In genomic region chr22:38705235-38706100, GRCh38 we compare ENCODE assay signal across 8 cellular contexts. TPM values are rescaled to one million over a fixed set of nuclear protein-coding genes. Genes with fewer than 3 reads are reported as not detected.
A peak's percentile ranks its signal among the peaks of the same experiment; 100 is the strongest.
DNase-seq lines count a peak whose midpoint lies in the region; ATAC-seq, FAIRE-seq and TF ChIP-seq lines count a peak whose summit lies in the region.

Gene GTPBP1, plus strand, starts transcription at chr22:38705944. Its CDS starts 12 bp downstream, at chr22:38705956.

- peak within 1 kb of the TSS; percentile 89 for H3K4me3 ChIP-seq in Loucy (ENCODE audit: low read length, poor library complexity, severe bottlenecking)

- peak; percentile 55 for TF ChIP-seq POLR2A in H54 (IDR thresholded peaks at IDR 0.05; ENCODE audit: low read depth, low read length)
- TF ChIP-seq POLR2A in Raji (IDR thresholded peaks at IDR 0.05; ENCODE audit: insufficient read depth, low read depth, low read length), result peak; percentile 90

- H3K4me3 Mint-ChIP-seq in natural killer cell, result peak within 1 kb of the TSS; percentile 91

- peak; percentile 98 for FAIRE-seq in H54 (lab: Jason Lieb, UNC)

- H2AFZ ChIP-seq in Loucy (ENCODE audit: low read length), result peak within 1 kb of the TSS; percentile 65

- H3K79me2 ChIP-seq in Loucy (ENCODE audit: insufficient read depth, low read length), result peaks cover 47% of the 10 kb centered on the region

- H3K4me2 ChIP-seq in Loucy (ENCODE audit: low read depth, low read length, poor library complexity, severe bottlenecking), result peak within 1 kb of the TSS; percentile 96

- DNase-seq in EL, result peak; percentile 100
- DNase-seq in H54 (ENCODE audit: insufficient read length, low spot score), result peak; percentile 90
- DNase-seq in activated T-helper 9 cell treated with anti-CD3 and anti-CD28 coated beads, Interleukin-2, amount 50 U/mL, for 16 hours (ENCODE audit: low read depth), result peak; percentile 92
- DNase-seq in fibroblast of peridontal ligament (ENCODE audit: extremely low read depth), result peak; percentile 100
- DNase-seq in natural killer cell, result peak; percentile 90
- peak; percentile 100 for DNase-seq in stimulated activated naive CD4-positive, alpha-beta T cell treated with Interleukin-2 at 50 U/mL for 16 hours (lab: John Stamatoyannopoulos, UW)

- peaks cover 43% of the 10 kb centered on the region for H4K20me1 ChIP-seq in Loucy (ENCODE audit: insufficient read depth, low read length, poor library complexity, severe bottlenecking)

- ATAC-seq in natural killer cell, result peak; percentile 72 to 86 (median 72)

- no peaks in the 10 kb centered on the region for H3K27me3 Mint-ChIP-seq in natural killer cell (ENCODE audit: low read depth in 2 of 2)

- no peaks in the 10 kb centered on the region for H3K9me3 Mint-ChIP-seq in natural killer cell

- TF ChIP-seq CTCF in Loucy (conservative IDR thresholded peaks at IDR 0.05; ENCODE audit: low read length), result no peak
- no peak for TF ChIP-seq CTCF in natural killer cell (IDR thresholded peaks at IDR 0.05)

- no peaks in the 10 kb centered on the region for H3K9me3 ChIP-seq in Loucy (ENCODE audit: insufficient read depth, low read depth, low read length)

- peak within 1 kb of the TSS; percentile 95 to 96 for H3K27ac Mint-ChIP-seq in natural killer cell

- H3K9me2 ChIP-seq in Loucy (replicated peaks; ENCODE audit: low read depth, low read length), result no peaks in the 10 kb centered on the region

- no peaks in the 10 kb centered on the region for H3K36me3 Mint-ChIP-seq in natural killer cell

- H3K36me3 ChIP-seq in Loucy (ENCODE audit: insufficient read depth, low read length), result no peaks in the 10 kb centered on the region

- peaks cover 50 to 59% of the 10 kb centered on the region in 2 donors for H3K4me1 Mint-ChIP-seq in natural killer cell

- H3F3A ChIP-seq in Loucy (ENCODE audit: low read depth), result 0 out of 2 replicates have a peak, but pooled peaks cover 3% of the 10 kb centered on the region

- no peaks in the 10 kb centered on the region for H3K27me3 ChIP-seq in Loucy (ENCODE audit: insufficient read depth, low read length, poor library complexity, severe bottlenecking)

- intact Hi-C loops in natural killer cell (cut with micrococcal nuclease), result loop anchor here (1.0 to 5.0 kb wide), 4 partner anchors 49 to 523 kb away; partner anchors contain the start of genes CBY1, FAM227A and PLA2G6

- peaks cover 48% of the 10 kb centered on the region for H3K4me1 ChIP-seq in Loucy (ENCODE audit: insufficient read depth, low read length, poor library complexity, severe bottlenecking)

- H3K9ac ChIP-seq in Loucy (ENCODE audit: low read depth, low read length, poor library complexity, severe bottlenecking), result peak within 1 kb of the TSS; percentile 88

RNA-seq across cellular contexts. Expression of gene GTPBP1, which starts in this region (rescaled TPM):
- total RNA-seq in natural killer cell, result 100 to 1,000 TPM; 236 to 259 (median 249) TPM

Comparison
In these comparisons a context has a peak if more than half of its experiments do, and no peak if none do; other contexts are left out.
1. Peak in every context shown above with its lines: DNase-seq, ATAC-seq and H3K4me3 ChIP-seq.